Comparison of ENCODE assay signal across 12 cellular contexts in the genomic region with DNA sequence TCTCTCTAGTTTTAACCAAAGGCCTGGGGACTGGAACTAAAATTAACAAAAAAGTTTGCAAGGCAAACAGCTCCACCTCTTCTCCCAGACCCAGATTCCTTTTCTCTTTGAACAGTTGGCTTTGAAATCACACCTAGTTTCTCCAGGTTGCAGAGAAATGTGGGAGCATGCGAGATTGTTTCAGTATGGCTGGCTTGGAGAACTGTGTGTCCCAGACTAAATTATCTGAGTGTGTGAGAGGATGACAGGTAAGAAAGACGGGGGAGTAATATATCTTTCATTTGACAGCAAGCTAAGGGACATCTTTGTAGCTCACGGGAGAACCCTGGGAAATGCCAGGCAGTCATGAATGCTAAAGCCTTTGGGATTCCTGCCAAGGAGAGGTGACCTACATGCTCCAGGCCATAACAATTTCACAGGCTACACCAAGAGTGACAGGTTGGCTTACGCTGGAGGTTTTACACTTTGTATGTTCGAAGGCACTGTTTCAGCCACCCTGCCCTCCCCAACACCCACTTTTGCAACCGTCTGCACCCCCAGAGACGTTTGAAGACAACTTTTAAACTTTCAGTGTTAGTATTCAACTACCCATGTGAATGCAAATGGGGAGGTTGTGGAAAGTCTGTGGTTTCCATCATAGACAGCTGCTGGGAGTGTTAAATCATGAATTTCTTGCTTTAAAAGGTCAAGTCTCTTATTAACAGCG.
DNase-seq lines count a peak whose midpoint lies in the region; ATAC-seq and TF ChIP-seq lines count a peak whose summit lies in the region.
"Had no signal": no experiment of that assay in that cellular context is flagged by ENCODE, and none has a peak within 500 bp of the region (broad histone marks: within the 10 kb centered on the region; RNA-seq: fewer than 3 reads in every experiment).

No MANE protein-coding gene starts in this region.

- no peak for DNase-seq in HFFc6
- peak; percentile 69 for DNase-seq in renal cortical epithelial cell (ENCODE audit: low read depth)
- no peak for DNase-seq in SW480 (ENCODE audit: low spot score)
- no peak for DNase-seq in SK-N-DZ (ENCODE audit: low spot score)
- DNase-seq: activated CD4-positive, alpha-beta memory T cell treated with anti-CD3 and anti-CD28 coated beads, Interleukin-2, amount 10 ng/mL, durations not matched to agents 7 days and 5 days; NCI-H69; stimulated activated CD4-positive, alpha-beta T cell treated with anti-CD3 and anti-CD28 coated beads, Interleukin-4, amount 100 ng/mL, for 24 hours had no signal

- H3K27me3 Mint-ChIP-seq in HFFc6 (ENCODE audit: insufficient read depth): peaks cover 3% of the 10 kb centered on the region
- H3K27me3 Mint-ChIP-seq: activated CD4-positive, alpha-beta memory T cell treated with anti-CD3 and anti-CD28 coated beads, Interleukin-2, amount 10 ng/mL, durations not matched to agents 7 days and 5 days; activated naive CD8-positive, alpha-beta T cell had no signal

- H3K36me3 Mint-ChIP-seq in HFFc6 (ENCODE audit: low read depth): no peaks in the 10 kb centered on the region
- H3K36me3 Mint-ChIP-seq: activated naive CD8-positive, alpha-beta T cell had no signal

- H3K4me3 Mint-ChIP-seq in HFFc6: no peak overlapping the region
- H3K4me3 Mint-ChIP-seq: activated CD4-positive, alpha-beta memory T cell treated with anti-CD3 and anti-CD28 coated beads, Interleukin-2, amount 10 ng/mL, durations not matched to agents 7 days and 5 days; activated naive CD8-positive, alpha-beta T cell had no signal

- ATAC-seq in GM19035 (IDR thresholded peaks at IDR 0.05; ENCODE audit: unreplicated experiment): peak; percentile 94
- peak; percentile 66 for ATAC-seq in HG03460 (IDR thresholded peaks at IDR 0.05; ENCODE audit: unreplicated experiment)
- ATAC-seq in GM18873 (IDR thresholded peaks at IDR 0.05; ENCODE audit: low FRiP score, unreplicated experiment): no peak
- ATAC-seq: gastroesophageal sphincter had no signal

- 0 out of 2 replicates have a peak, but pooled peaks have one; percentile 15 for TF ChIP-seq CTCF in HFFc6 (IDR thresholded peaks at IDR 0.05)

- H3K4me1 Mint-ChIP-seq in HFFc6 (ENCODE audit: low read depth): peaks cover 7% of the 10 kb centered on the region
- H3K4me1 Mint-ChIP-seq: activated CD4-positive, alpha-beta memory T cell treated with anti-CD3 and anti-CD28 coated beads, Interleukin-2, amount 10 ng/mL, durations not matched to agents 7 days and 5 days had no signal

- no peaks in the 10 kb centered on the region for H3K9me3 Mint-ChIP-seq in HFFc6
- H3K9me3 Mint-ChIP-seq: activated CD4-positive, alpha-beta memory T cell treated with anti-CD3 and anti-CD28 coated beads, Interleukin-2, amount 10 ng/mL, durations not matched to agents 7 days and 5 days had no signal

- no peak overlapping the region for H3K27ac Mint-ChIP-seq in HFFc6
- H3K27ac Mint-ChIP-seq: activated CD4-positive, alpha-beta memory T cell treated with anti-CD3 and anti-CD28 coated beads, Interleukin-2, amount 10 ng/mL, durations not matched to agents 7 days and 5 days; activated naive CD8-positive, alpha-beta T cell had no signal
